ENCODE assay signal across 1 cellular context in genomic region chr6:111377558-111378120, GRCh38.
TF ChIP-seq lines count a peak whose summit lies in the region.

No MANE protein-coding gene starts in this region.

TF ChIP-seq in K562, 482 proteins besides CTCF, POLR2A, EP300 and RAD21 (continued from another document and continues in another):
- TF ChIP-seq ELK1 (CRISPR knock-in tag; IDR thresholded peaks at IDR 0.05) (no peak), DNMT1 (IDR thresholded peaks at IDR 0.05) (no peak), ZNF354B (CRISPR knock-in tag; IDR thresholded peaks at IDR 0.05) (no peak), SIRT6 (IDR thresholded peaks at IDR 0.05; ENCODE audit: low read depth, low read length) (no peak), CTBP1 (IDR thresholded peaks at IDR 0.05; ENCODE audit: borderline replicate concordance) (peak; percentile 40; the same call in 1 of the 2 replicates), ERF (CRISPR knock-in tag; IDR thresholded peaks at IDR 0.05) (no peak), GATAD2B (IDR thresholded peaks at IDR 0.05; ENCODE audit: borderline replicate concordance) (peak; percentile 59; the same call in 1 of the 2 replicates), PHB (CRISPR knock-in tag; IDR thresholded peaks at IDR 0.05) (no peak), NFE2 (IDR thresholded peaks at IDR 0.05; ENCODE audit: low read depth) (peak; percentile 84), CBFA2T3 (IDR thresholded peaks at IDR 0.05) (peak; percentile 67), ZNF408 (CRISPR knock-in tag; IDR thresholded peaks at IDR 0.05; ENCODE audit: low read depth) (no peak), NCOR1 (IDR thresholded peaks at IDR 0.05) (peak; percentile 51), NELFE (IDR thresholded peaks at IDR 0.05; ENCODE audit: insufficient read depth, insufficient read length) (no peak), JUNB (CRISPR knock-in tag; conservative IDR thresholded peaks at IDR 0.05) (peak; percentile 82), SMAD3 (CRISPR knock-in tag; conservative IDR thresholded peaks at IDR 0.05) (no peak), STAT5B (CRISPR knock-in tag; IDR thresholded peaks at IDR 0.05) (no peak), ZNF316 (IDR thresholded peaks at IDR 0.05) (peak; percentile 91), ZBTB17 (CRISPR knock-in tag; IDR thresholded peaks at IDR 0.05) (no peak), TCF3 (CRISPR knock-in tag; IDR thresholded peaks at IDR 0.05) (peak; percentile 58; the same call in 1 of the 2 replicates), ZBED1 (IDR thresholded peaks at IDR 0.05) (no peak), ZNF224 (CRISPR knock-in tag; IDR thresholded peaks at IDR 0.05) (no peak), TEAD4 (IDR thresholded peaks at IDR 0.05; ENCODE audit: low read length) (peak; percentile 60), TEAD4 (CRISPR knock-in tag; IDR thresholded peaks at IDR 0.05; ENCODE audit: borderline replicate concordance) (no peak), GABPB2 (CRISPR knock-in tag; conservative IDR thresholded peaks at IDR 0.05) (no peak), BCL6 (CRISPR knock-in tag; IDR thresholded peaks at IDR 0.05) (no peak), RBM17 (IDR thresholded peaks at IDR 0.05; ENCODE audit: borderline replicate concordance, low read depth, low read length) (no peak), NBN (IDR thresholded peaks at IDR 0.05; ENCODE audit: low read depth) (no peak), GTF3C2 (IDR thresholded peaks at IDR 0.05; ENCODE audit: borderline replicate concordance, extremely low read depth, insufficient read length) (no peak), ARID3B (CRISPR knock-in tag; IDR thresholded peaks at IDR 0.05; ENCODE audit: borderline replicate concordance) (no peak), ZEB2 (IDR thresholded peaks at IDR 0.05) (0 out of 2 replicates have a peak, but pooled peaks have one; percentile 29), ZNF75A (CRISPR knock-in tag; IDR thresholded peaks at IDR 0.05) (no peak), TCF15 (CRISPR knock-in tag; IDR thresholded peaks at IDR 0.05) (no peak), CLOCK (CRISPR knock-in tag; IDR thresholded peaks at IDR 0.05; ENCODE audit: borderline replicate concordance) (no peak), KDM1A (IDR thresholded peaks at IDR 0.05) (0 out of 4 replicates have a peak, but pooled peaks of 1 of the 2 experiments have one; percentile 15), ILK (tag; IDR thresholded peaks at IDR 0.05; ENCODE audit: borderline replicate concordance, low read depth) (no peak), ZBTB9 (CRISPR knock-in tag; IDR thresholded peaks at IDR 0.05) (no peak), MBD2 (IDR thresholded peaks at IDR 0.05; ENCODE audit: borderline replicate concordance, low read depth) (no peak), ZNF507 (tag; conservative IDR thresholded peaks at IDR 0.05) (no peak)
- TF ChIP-seq, protein P1, sequence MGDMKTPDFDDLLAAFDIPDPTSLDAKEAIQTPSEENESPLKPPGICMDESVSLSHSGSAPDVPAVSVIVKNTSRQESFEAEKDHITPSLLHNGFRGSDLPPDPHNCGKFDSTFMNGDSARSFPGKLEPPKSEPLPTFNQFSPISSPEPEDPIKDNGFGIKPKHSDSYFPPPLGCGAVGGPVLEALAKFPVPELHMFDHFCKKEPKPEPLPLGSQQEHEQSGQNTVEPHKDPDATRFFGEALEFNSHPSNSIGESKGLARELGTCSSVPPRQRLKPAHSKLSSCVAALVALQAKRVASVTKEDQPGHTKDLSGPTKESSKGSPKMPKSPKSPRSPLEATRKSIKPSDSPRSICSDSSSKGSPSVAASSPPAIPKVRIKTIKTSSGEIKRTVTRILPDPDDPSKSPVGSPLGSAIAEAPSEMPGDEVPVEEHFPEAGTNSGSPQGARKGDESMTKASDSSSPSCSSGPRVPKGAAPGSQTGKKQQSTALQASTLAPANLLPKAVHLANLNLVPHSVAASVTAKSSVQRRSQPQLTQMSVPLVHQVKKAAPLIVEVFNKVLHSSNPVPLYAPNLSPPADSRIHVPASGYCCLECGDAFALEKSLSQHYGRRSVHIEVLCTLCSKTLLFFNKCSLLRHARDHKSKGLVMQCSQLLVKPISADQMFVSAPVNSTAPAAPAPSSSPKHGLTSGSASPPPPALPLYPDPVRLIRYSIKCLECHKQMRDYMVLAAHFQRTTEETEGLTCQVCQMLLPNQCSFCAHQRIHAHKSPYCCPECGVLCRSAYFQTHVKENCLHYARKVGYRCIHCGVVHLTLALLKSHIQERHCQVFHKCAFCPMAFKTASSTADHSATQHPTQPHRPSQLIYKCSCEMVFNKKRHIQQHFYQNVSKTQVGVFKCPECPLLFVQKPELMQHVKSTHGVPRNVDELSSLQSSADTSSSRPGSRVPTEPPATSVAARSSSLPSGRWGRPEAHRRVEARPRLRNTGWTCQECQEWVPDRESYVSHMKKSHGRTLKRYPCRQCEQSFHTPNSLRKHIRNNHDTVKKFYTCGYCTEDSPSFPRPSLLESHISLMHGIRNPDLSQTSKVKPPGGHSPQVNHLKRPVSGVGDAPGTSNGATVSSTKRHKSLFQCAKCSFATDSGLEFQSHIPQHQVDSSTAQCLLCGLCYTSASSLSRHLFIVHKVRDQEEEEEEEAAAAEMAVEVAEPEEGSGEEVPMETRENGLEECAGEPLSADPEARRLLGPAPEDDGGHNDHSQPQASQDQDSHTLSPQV (IDR thresholded peaks at IDR 0.05) = peak; percentile 74; the same call in 1 of the 2 replicates
- TF ChIP-seq, protein P2, sequence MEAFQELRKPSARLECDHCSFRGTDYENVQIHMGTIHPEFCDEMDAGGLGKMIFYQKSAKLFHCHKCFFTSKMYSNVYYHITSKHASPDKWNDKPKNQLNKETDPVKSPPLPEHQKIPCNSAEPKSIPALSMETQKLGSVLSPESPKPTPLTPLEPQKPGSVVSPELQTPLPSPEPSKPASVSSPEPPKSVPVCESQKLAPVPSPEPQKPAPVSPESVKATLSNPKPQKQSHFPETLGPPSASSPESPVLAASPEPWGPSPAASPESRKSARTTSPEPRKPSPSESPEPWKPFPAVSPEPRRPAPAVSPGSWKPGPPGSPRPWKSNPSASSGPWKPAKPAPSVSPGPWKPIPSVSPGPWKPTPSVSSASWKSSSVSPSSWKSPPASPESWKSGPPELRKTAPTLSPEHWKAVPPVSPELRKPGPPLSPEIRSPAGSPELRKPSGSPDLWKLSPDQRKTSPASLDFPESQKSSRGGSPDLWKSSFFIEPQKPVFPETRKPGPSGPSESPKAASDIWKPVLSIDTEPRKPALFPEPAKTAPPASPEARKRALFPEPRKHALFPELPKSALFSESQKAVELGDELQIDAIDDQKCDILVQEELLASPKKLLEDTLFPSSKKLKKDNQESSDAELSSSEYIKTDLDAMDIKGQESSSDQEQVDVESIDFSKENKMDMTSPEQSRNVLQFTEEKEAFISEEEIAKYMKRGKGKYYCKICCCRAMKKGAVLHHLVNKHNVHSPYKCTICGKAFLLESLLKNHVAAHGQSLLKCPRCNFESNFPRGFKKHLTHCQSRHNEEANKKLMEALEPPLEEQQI (IDR thresholded peaks at IDR 0.05) = 0 out of 2 replicates have a peak, but pooled peaks have one; percentile 33
- TF ChIP-seq, protein P3, sequence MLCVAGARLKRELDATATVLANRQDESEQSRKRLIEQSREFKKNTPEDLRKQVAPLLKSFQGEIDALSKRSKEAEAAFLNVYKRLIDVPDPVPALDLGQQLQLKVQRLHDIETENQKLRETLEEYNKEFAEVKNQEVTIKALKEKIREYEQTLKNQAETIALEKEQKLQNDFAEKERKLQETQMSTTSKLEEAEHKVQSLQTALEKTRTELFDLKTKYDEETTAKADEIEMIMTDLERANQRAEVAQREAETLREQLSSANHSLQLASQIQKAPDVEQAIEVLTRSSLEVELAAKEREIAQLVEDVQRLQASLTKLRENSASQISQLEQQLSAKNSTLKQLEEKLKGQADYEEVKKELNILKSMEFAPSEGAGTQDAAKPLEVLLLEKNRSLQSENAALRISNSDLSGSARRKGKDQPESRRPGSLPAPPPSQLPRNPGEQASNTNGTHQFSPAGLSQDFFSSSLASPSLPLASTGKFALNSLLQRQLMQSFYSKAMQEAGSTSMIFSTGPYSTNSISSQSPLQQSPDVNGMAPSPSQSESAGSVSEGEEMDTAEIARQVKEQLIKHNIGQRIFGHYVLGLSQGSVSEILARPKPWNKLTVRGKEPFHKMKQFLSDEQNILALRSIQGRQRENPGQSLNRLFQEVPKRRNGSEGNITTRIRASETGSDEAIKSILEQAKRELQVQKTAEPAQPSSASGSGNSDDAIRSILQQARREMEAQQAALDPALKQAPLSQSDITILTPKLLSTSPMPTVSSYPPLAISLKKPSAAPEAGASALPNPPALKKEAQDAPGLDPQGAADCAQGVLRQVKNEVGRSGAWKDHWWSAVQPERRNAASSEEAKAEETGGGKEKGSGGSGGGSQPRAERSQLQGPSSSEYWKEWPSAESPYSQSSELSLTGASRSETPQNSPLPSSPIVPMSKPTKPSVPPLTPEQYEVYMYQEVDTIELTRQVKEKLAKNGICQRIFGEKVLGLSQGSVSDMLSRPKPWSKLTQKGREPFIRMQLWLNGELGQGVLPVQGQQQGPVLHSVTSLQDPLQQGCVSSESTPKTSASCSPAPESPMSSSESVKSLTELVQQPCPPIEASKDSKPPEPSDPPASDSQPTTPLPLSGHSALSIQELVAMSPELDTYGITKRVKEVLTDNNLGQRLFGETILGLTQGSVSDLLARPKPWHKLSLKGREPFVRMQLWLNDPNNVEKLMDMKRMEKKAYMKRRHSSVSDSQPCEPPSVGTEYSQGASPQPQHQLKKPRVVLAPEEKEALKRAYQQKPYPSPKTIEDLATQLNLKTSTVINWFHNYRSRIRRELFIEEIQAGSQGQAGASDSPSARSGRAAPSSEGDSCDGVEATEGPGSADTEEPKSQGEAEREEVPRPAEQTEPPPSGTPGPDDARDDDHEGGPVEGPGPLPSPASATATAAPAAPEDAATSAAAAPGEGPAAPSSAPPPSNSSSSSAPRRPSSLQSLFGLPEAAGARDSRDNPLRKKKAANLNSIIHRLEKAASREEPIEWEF (CRISPR knock-in tag; IDR thresholded peaks at IDR 0.05) = no peak
